ENCODE assay signal across 35 cellular contexts in genomic region chr1:21095918-21096426, GRCh38.
"Had no signal": no experiment of that assay in that cellular context is flagged by ENCODE, and none has a peak within 500 bp of the region (broad histone marks: within the 10 kb centered on the region; RNA-seq: fewer than 3 reads in every experiment).

No MANE protein-coding gene starts in this region.

- H3K27ac Mint-ChIP-seq: activated B cell treated with CpG ODN at 0.5 μM for 24 hours; activated CD8-positive, alpha-beta T cell treated with anti-CD3 and anti-CD28 coated beads for 36 hours; activated naive CD4-positive, alpha-beta T cell treated with anti-CD3 and anti-CD28 coated beads for 36 hours; activated naive CD4-positive, alpha-beta T cell treated with anti-CD3 and anti-CD28 coated beads, Interleukin-2, amount 50 U/mL, for 24 hours; activated naive CD8-positive, alpha-beta T cell treated with anti-CD3 and anti-CD28 coated beads for 36 hours; activated naive CD8-positive, alpha-beta T cell treated with anti-CD3 and anti-CD28 coated beads, Interleukin-2, amount 50 U/mL, for 24 hours; activated T-helper 2 cell treated with anti-CD3 and anti-CD28 coated beads, Interferon-gamma antibody, Interleukin-2, Interleukin-4, amounts not matched to agents 10 μg/mL and 5 μg/mL and 100 μg/mL, durations not matched to agents 14 hours and 24 hours and 36 hours; dendritic cell treated with granulocyte-macrophage colony-stimulating factor and Interleukin-4, amounts not matched to agents 40 ng/mL and 50 ng/mL, for 4 days; endodermal cell; T-helper 17 cell; T-helper 2 cell treated with Interferon-gamma antibody and Interleukin-4, amounts not matched to agents 5 μg/mL and 100 μg/mL, for 36 hours had no signal

- H3K4me1 ChIP-seq: body of pancreas had no signal

- H3K4me1 Mint-ChIP-seq: activated naive CD4-positive, alpha-beta T cell treated with anti-CD3 and anti-CD28 coated beads, Interleukin-2, amount 50 U/mL, for 24 hours had no signal

- ATAC-seq: activated CD4-positive, CD25-positive, alpha-beta regulatory T cell treated with anti-CD3 and anti-CD28 coated beads, Interleukin-2, amount 50 U/mL, for 24 hours; activated CD8-positive, alpha-beta T cell treated with anti-CD3 and anti-CD28 coated beads for 36 hours; activated naive CD8-positive, alpha-beta T cell treated with anti-CD3 and anti-CD28 coated beads, Interleukin-2, amount 50 U/mL, for 24 hours; activated T-cell treated with anti-CD3 and anti-CD28 coated beads, Interleukin-2, amount 50 U/mL, for 4 hours; body of pancreas; gastroesophageal sphincter; T-helper 17 cell had no signal

- H3K4me3 ChIP-seq: adrenal gland, body of pancreas, coronary artery, dorsolateral prefrontal cortex, esophagus squamous epithelium, gastroesophageal sphincter had no signal

- H3K27me3 ChIP-seq: adrenal gland, body of pancreas, dorsolateral prefrontal cortex, esophagus squamous epithelium, gastroesophageal sphincter had no signal

- H3K27me3 Mint-ChIP-seq: activated B cell treated with CpG ODN at 0.5 μM for 24 hours; activated CD8-positive, alpha-beta T cell treated with anti-CD3 and anti-CD28 coated beads for 36 hours; activated naive CD4-positive, alpha-beta T cell treated with anti-CD3 and anti-CD28 coated beads, Interleukin-2, amount 50 U/mL, for 24 hours; activated naive CD8-positive, alpha-beta T cell treated with anti-CD3 and anti-CD28 coated beads for 36 hours; activated naive CD8-positive, alpha-beta T cell treated with anti-CD3 and anti-CD28 coated beads, Interleukin-2, amount 50 U/mL, for 24 hours; dendritic cell treated with granulocyte-macrophage colony-stimulating factor and Interleukin-4, amounts not matched to agents 40 ng/mL and 50 ng/mL, for 4 days; T-helper 17 cell had no signal

- DNase-seq: activated B cell treated with CpG ODN at 0.5 μM for 24 hours; activated CD4-positive, alpha-beta T cell treated with anti-CD3 and anti-CD28 coated beads for 48 hours; activated CD4-positive, alpha-beta T cell treated with anti-CD3 and anti-CD28 coated beads, Interleukin-2, amount 50 U/mL, for 1 hour; activated CD4-positive, alpha-beta T cell treated with anti-CD3 and anti-CD28 coated beads, Interleukin-2, amount 50 U/mL, for 48 hours; activated CD8-positive, alpha-beta memory T cell treated with anti-CD3 and anti-CD28 coated beads for 24 hours; activated CD8-positive, alpha-beta T cell treated with anti-CD3 and anti-CD28 coated beads for 36 hours; activated effector memory CD4-positive, alpha-beta T cell treated with anti-CD3 and anti-CD28 coated beads, Interleukin-2, amount 50 U/mL, for 16 hours; activated naive CD4-positive, alpha-beta T cell treated with anti-CD3 and anti-CD28 coated beads for 36 hours; activated naive CD8-positive, alpha-beta T cell treated with anti-CD3 and anti-CD28 coated beads for 36 hours; activated naive CD8-positive, alpha-beta T cell treated with anti-CD3 and anti-CD28 coated beads, Interleukin-2, amount 50 U/mL, for 24 hours; activated T-cell treated with anti-CD3 and anti-CD28 coated beads, Interleukin-2, amount 50 U/mL, for 4 hours; adrenal gland; amygdala; aorta; body of pancreas; central memory CD4-positive, alpha-beta T cell; cerebellar nuclear complex; dorsolateral prefrontal cortex; effector memory CD4-positive, alpha-beta T cell; endodermal cell; esophagus squamous epithelium; foreskin melanocyte; head of caudate nucleus; T-helper 1 cell; T-helper 17 cell; T1000; WERI-Rb-1 had no signal

- H3K9me3 Mint-ChIP-seq: activated B cell treated with CpG ODN at 0.5 μM for 24 hours; activated naive CD4-positive, alpha-beta T cell treated with anti-CD3 and anti-CD28 coated beads, Interleukin-2, amount 50 U/mL, for 24 hours; activated naive CD8-positive, alpha-beta T cell treated with anti-CD3 and anti-CD28 coated beads for 36 hours; activated naive CD8-positive, alpha-beta T cell treated with anti-CD3 and anti-CD28 coated beads, Interleukin-2, amount 50 U/mL, for 24 hours; activated T-cell treated with anti-CD3 and anti-CD28 coated beads, Interleukin-2, amount 50 U/mL, for 4 hours; dendritic cell treated with granulocyte-macrophage colony-stimulating factor and Interleukin-4, amounts not matched to agents 40 ng/mL and 50 ng/mL, for 4 days had no signal

- H3K36me3 ChIP-seq: adrenal gland, gastroesophageal sphincter, WERI-Rb-1 had no signal

- H3K4me3 Mint-ChIP-seq: activated B cell treated with CpG ODN at 0.5 μM for 24 hours; activated CD8-positive, alpha-beta T cell treated with anti-CD3 and anti-CD28 coated beads for 36 hours; activated naive CD4-positive, alpha-beta T cell treated with anti-CD3 and anti-CD28 coated beads for 36 hours; activated naive CD4-positive, alpha-beta T cell treated with anti-CD3 and anti-CD28 coated beads, Interleukin-2, amount 50 U/mL, for 24 hours; activated naive CD8-positive, alpha-beta T cell treated with anti-CD3 and anti-CD28 coated beads for 36 hours; activated naive CD8-positive, alpha-beta T cell treated with anti-CD3 and anti-CD28 coated beads, Interleukin-2, amount 50 U/mL, for 24 hours; activated T-cell treated with anti-CD3 and anti-CD28 coated beads, Interleukin-2, amount 50 U/mL, for 4 hours; dendritic cell treated with granulocyte-macrophage colony-stimulating factor and Interleukin-4, amounts not matched to agents 40 ng/mL and 50 ng/mL, for 4 days; endodermal cell; T-helper 17 cell; T-helper 2 cell treated with Interferon-gamma antibody and Interleukin-4, amounts not matched to agents 5 μg/mL and 100 μg/mL, for 36 hours had no signal

- H3K27ac ChIP-seq: adrenal gland, body of pancreas, coronary artery, dorsolateral prefrontal cortex, epithelial cell of prostate, esophagus squamous epithelium, gastroesophageal sphincter, WERI-Rb-1 had no signal

- H3K9me3 ChIP-seq: adrenal gland, body of pancreas, esophagus squamous epithelium, gastroesophageal sphincter had no signal
